Comparison of ENCODE assay signal across 1 cellular context in the genomic region with DNA sequence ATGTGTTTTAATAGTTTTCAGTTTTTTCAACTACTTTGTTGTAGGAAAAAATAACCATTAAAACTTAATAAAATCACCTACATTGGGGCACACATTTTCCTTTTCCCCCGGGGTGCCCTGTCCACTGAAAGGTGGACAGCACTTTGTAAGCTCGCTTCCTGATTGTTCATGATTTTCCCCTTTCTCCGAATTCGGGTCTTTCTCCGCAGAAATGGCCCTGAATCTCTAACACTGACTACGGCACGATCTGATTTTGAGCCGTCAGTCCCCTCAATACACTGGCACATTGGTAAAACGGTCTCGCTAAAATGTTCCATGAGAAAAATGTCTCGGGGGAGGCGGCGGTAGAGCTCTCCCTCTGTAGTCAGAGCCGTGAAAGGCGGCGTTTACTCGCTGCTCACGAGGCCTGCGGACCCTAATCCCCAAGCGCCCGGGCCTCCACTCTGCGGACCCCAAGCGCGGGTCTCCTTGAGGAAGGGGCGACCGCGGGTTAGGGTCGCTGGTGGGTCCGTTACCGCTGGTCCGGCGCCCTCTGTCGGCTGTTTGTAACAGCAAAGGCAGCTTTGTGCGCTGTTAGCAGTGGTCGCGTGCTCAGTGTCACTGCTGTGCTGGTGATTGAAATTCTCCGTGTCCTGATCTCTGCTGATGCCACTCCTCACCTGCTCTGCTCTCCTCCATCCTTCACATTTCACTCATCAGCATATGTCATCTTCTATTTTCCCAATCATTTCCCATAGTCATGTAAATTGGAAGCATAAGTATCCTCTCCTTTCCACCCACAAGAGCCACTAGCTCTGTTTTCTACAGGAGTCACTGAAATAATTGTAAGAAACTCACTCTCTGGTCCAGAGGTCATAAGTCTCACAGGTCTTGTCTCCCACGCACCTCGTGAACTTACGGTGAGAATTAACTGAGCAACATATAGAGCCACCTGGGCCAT.
TF ChIP-seq lines count a peak whose summit lies in the region.

No MANE protein-coding gene starts in this region.

TF ChIP-seq in SK-N-SH treated with all-trans-retinoic acid at 6 μM for 48 hours, 23 proteins besides CTCF, POLR2A, EP300 and RAD21 (continued from another document):
- TF ChIP-seq, protein P1, sequence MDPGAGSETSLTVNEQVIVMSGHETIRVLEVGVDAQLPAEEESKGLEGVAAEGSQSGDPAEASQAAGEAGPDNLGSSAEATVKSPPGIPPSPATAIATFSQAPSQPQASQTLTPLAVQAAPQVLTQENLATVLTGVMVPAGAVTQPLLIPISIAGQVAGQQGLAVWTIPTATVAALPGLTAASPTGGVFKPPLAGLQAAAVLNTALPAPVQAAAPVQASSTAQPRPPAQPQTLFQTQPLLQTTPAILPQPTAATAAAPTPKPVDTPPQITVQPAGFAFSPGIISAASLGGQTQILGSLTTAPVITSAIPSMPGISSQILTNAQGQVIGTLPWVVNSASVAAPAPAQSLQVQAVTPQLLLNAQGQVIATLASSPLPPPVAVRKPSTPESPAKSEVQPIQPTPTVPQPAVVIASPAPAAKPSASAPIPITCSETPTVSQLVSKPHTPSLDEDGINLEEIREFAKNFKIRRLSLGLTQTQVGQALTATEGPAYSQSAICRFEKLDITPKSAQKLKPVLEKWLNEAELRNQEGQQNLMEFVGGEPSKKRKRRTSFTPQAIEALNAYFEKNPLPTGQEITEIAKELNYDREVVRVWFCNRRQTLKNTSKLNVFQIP (CRISPR knock-in tag; IDR thresholded peaks at IDR 0.05; ENCODE audit: borderline replicate concordance, low read depth): no peak
- no peak for TF ChIP-seq ZNF70 (CRISPR knock-in tag; IDR thresholded peaks at IDR 0.05)
- TF ChIP-seq GLIS3 (CRISPR knock-in tag; IDR thresholded peaks at IDR 0.05): no peak
- TF ChIP-seq ZNF565 (CRISPR knock-in tag; conservative IDR thresholded peaks at IDR 0.05; ENCODE audit: low read depth): no peak
- TF ChIP-seq ISL1 (CRISPR knock-in tag; IDR thresholded peaks at IDR 0.05): no peak
- TF ChIP-seq, protein P2, sequence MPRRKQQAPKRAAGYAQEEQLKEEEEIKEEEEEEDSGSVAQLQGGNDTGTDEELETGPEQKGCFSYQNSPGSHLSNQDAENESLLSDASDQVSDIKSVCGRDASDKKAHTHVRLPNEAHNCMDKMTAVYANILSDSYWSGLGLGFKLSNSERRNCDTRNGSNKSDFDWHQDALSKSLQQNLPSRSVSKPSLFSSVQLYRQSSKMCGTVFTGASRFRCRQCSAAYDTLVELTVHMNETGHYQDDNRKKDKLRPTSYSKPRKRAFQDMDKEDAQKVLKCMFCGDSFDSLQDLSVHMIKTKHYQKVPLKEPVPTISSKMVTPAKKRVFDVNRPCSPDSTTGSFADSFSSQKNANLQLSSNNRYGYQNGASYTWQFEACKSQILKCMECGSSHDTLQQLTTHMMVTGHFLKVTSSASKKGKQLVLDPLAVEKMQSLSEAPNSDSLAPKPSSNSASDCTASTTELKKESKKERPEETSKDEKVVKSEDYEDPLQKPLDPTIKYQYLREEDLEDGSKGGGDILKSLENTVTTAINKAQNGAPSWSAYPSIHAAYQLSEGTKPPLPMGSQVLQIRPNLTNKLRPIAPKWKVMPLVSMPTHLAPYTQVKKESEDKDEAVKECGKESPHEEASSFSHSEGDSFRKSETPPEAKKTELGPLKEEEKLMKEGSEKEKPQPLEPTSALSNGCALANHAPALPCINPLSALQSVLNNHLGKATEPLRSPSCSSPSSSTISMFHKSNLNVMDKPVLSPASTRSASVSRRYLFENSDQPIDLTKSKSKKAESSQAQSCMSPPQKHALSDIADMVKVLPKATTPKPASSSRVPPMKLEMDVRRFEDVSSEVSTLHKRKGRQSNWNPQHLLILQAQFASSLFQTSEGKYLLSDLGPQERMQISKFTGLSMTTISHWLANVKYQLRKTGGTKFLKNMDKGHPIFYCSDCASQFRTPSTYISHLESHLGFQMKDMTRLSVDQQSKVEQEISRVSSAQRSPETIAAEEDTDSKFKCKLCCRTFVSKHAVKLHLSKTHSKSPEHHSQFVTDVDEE (CRISPR knock-in tag; IDR thresholded peaks at IDR 0.05): no peak
- no peak for TF ChIP-seq TCF4 (CRISPR knock-in tag; IDR thresholded peaks at IDR 0.05; ENCODE audit: borderline replicate concordance)
- TF ChIP-seq SNAI2 (CRISPR knock-in tag; IDR thresholded peaks at IDR 0.05): no peak
- TF ChIP-seq OSR1 (CRISPR knock-in tag; IDR thresholded peaks at IDR 0.05): no peak
